In the genomic region with DNA sequence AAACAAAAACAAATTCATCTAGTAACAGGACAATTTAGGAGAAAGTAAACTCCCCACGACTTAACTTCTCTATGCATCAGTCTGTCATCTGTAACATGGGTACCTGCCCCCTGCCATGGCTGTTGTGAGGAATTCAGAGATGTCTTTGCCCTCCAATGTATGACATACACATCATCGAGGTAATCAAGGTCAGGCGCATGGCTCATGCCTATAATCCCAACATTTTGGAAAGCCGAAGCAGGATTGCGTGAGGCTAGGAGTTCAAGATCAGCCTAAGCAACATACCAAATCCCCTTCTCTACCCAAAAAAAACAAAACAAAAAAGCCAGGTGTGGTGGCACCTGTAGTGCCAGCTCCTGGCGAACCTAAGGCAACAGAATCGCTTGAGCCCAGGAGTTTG, we compare ENCODE assay signal across 1 cellular context.
TF ChIP-seq lines count a peak whose summit lies in the region.

No MANE protein-coding gene starts in this region.

TF ChIP-seq in WTC11, 78 proteins besides CTCF, POLR2A, EP300 and RAD21 (continued from another document):
- TF ChIP-seq IRF2 (CRISPR knock-in tag; IDR thresholded peaks at IDR 0.05; ENCODE audit: borderline replicate concordance, low read depth) (no peak), TEAD1 (CRISPR knock-in tag; IDR thresholded peaks at IDR 0.05) (no peak), ZNF416 (CRISPR knock-in tag; IDR thresholded peaks at IDR 0.05) (0 out of 2 replicates have a peak, but pooled peaks have one; percentile 70), FOXP1 (CRISPR knock-in tag; IDR thresholded peaks at IDR 0.05; ENCODE audit: borderline replicate concordance) (no peak), CREM (CRISPR knock-in tag; IDR thresholded peaks at IDR 0.05) (no peak), PRRX2 (CRISPR knock-in tag; IDR thresholded peaks at IDR 0.05) (peak; percentile 92), NFATC4 (CRISPR knock-in tag; IDR thresholded peaks at IDR 0.05) (peak; percentile 85), ETV6 (CRISPR knock-in tag; IDR thresholded peaks at IDR 0.05) (no peak)
- TF ChIP-seq, protein P1, sequence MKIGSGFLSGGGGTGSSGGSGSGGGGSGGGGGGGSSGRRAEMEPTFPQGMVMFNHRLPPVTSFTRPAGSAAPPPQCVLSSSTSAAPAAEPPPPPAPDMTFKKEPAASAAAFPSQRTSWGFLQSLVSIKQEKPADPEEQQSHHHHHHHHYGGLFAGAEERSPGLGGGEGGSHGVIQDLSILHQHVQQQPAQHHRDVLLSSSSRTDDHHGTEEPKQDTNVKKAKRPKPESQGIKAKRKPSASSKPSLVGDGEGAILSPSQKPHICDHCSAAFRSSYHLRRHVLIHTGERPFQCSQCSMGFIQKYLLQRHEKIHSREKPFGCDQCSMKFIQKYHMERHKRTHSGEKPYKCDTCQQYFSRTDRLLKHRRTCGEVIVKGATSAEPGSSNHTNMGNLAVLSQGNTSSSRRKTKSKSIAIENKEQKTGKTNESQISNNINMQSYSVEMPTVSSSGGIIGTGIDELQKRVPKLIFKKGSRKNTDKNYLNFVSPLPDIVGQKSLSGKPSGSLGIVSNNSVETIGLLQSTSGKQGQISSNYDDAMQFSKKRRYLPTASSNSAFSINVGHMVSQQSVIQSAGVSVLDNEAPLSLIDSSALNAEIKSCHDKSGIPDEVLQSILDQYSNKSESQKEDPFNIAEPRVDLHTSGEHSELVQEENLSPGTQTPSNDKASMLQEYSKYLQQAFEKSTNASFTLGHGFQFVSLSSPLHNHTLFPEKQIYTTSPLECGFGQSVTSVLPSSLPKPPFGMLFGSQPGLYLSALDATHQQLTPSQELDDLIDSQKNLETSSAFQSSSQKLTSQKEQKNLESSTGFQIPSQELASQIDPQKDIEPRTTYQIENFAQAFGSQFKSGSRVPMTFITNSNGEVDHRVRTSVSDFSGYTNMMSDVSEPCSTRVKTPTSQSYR (CRISPR knock-in tag; IDR thresholded peaks at IDR 0.05) = no peak
- TF ChIP-seq, protein P2, sequence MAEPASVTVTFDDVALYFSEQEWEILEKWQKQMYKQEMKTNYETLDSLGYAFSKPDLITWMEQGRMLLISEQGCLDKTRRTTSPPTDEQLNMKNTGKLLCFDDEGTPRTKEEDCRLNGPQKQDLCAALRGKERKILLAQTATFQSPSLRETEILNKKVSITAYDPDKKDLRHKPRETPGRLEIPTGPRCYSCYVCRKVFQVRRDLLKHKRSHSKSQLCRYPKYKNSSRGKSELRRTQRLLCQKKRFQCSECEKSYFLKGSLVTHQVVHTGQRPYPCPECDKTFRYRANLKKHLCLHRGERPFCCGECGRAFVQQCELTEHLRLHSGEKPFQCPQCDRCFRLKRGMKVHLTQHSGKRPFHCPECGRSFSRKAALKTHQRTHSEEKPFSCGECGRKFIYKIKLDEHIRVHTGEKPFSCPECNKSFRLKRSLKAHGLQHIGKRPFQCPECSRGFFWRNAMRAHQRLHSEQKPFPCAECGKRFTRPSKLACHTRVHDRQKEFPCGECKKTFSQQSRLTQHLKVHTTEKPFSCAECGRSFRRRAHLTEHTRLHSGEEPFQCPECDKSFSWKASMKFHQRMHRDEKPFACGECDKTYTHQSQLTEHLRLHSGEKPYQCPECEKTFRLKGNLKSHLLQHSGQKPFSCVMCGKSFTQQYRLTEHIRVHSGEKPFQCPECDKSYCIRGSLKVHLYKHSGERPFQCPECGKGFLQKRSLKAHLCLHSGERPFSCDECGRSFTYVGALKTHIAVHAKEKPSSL (CRISPR knock-in tag; conservative IDR thresholded peaks at IDR 0.05) = 0 out of 2 replicates have a peak, but pooled peaks have one; percentile 14
